8 cellular contexts compared by ENCODE assay signal in the genomic region with DNA sequence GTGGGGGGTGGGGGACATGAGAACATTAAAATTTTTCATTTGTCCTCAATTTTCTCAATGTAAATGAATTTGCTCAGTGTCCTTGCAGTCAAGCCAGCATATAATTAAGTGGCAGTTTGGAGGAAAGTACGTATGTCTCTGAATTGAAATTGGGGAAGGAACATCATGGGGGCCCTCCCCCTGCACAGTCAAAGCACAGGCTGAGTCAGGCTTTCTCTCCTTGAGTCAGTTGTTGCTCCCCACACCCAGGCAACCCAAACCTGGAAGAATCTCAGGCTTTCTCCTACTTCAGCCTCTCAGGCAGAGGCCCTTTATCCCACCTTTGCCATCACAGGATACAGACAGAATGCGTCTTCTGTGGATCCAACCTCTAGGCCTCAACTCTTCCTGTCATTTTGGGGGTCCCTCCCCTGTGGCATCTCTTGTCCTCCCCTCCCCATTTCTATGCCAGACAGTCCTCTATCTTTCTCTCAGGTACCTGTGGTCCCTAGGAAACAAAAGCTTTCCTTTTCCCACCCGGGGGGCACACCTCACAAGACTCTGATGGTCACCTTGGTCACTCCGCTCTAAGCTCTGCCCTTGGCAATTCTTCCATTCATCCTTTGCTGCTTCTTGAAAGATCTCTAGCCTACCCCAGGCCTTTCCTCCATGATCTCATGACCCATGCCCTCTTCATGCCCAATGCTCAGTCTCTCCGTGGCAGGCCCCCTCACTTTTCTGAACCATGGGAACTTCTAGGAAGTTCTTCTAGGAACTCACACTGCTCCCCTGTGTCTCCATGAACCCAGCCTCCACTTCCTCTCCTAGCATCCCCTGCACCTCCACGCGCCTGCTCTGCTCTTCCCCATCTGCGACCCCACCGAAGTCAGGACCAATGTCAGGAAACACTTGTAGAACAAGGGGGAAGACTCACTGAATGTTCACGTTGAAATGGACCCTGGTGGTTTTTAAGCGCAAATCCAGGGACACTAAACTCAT. TPM values are rescaled to one million over a fixed set of nuclear protein-coding genes. Genes with fewer than 3 reads are reported as not detected.
A peak's percentile ranks its signal among the peaks of the same experiment; 100 is the strongest.
DNase-seq lines count a peak whose midpoint lies in the region; ATAC-seq and TF ChIP-seq lines count a peak whose summit lies in the region.

No MANE protein-coding gene starts in this region.

- H3K36me3 Mint-ChIP-seq in activated T-helper 2 cell treated with anti-CD3 and anti-CD28 coated beads, Interferon-gamma antibody, Interleukin-2, Interleukin-4, amounts not matched to agents 10 μg/mL and 5 μg/mL and 100 μg/mL, durations not matched to agents 14 hours and 24 hours and 36 hours (ENCODE audit: low read depth), result peaks cover 32% of the 10 kb centered on the region

- no peak for TF ChIP-seq CTCF in upper lobe of right lung (IDR thresholded peaks at IDR 0.05)

- no peak overlapping the region for H3K4me3 ChIP-seq in upper lobe of right lung

- ATAC-seq in HG03342 (IDR thresholded peaks at IDR 0.05; ENCODE audit: unreplicated experiment), result peak; percentile 68
- peak; percentile 73 for ATAC-seq in upper lobe of right lung

- peaks cover 28% of the 10 kb centered on the region for H3K4me1 Mint-ChIP-seq in activated T-helper 2 cell treated with anti-CD3 and anti-CD28 coated beads, Interferon-gamma antibody, Interleukin-2, Interleukin-4, amounts not matched to agents 10 μg/mL and 5 μg/mL and 100 μg/mL, durations not matched to agents 14 hours and 24 hours and 36 hours (ENCODE audit: low read depth)

- H3K27ac Mint-ChIP-seq in activated T-helper 2 cell treated with anti-CD3 and anti-CD28 coated beads, Interferon-gamma antibody, Interleukin-2, Interleukin-4, amounts not matched to agents 10 μg/mL and 5 μg/mL and 100 μg/mL, durations not matched to agents 14 hours and 24 hours and 36 hours, result peak overlapping the region; percentile 38

- H3K27ac ChIP-seq in upper lobe of right lung, result no peak overlapping the region

- no peaks in the 10 kb centered on the region for H3K9me3 ChIP-seq in upper lobe of right lung

- no peaks in the 10 kb centered on the region for H3K27me3 Mint-ChIP-seq in activated T-helper 2 cell treated with anti-CD3 and anti-CD28 coated beads, Interferon-gamma antibody, Interleukin-2, Interleukin-4, amounts not matched to agents 10 μg/mL and 5 μg/mL and 100 μg/mL, durations not matched to agents 14 hours and 24 hours and 36 hours (ENCODE audit: low read depth)

- intact Hi-C loops in activated T-helper 2 cell treated with anti-CD3 and anti-CD28 coated beads, Interferon-gamma antibody, Interleukin-2, Interleukin-4, amounts not matched to agents 10 μg/mL and 5 μg/mL and 100 μg/mL, durations not matched to agents 14 hours and 24 hours and 36 hours (cut with micrococcal nuclease), result loop anchor here (2.0 kb wide), 1 partner anchor 41 kb away; the partner anchor contains the start of gene CREB3L2
- intact Hi-C loops in upper lobe of right lung (cut with DNase I), result no loop called here

- H3K4me1 ChIP-seq in upper lobe of right lung, result peaks cover 15% of the 10 kb centered on the region

- no peaks in the 10 kb centered on the region for H3K36me3 ChIP-seq in upper lobe of right lung

- no peaks in the 10 kb centered on the region for H3K27me3 ChIP-seq in upper lobe of right lung

- H3K4me3 Mint-ChIP-seq in activated T-helper 2 cell treated with anti-CD3 and anti-CD28 coated beads, Interferon-gamma antibody, Interleukin-2, Interleukin-4, amounts not matched to agents 10 μg/mL and 5 μg/mL and 100 μg/mL, durations not matched to agents 14 hours and 24 hours and 36 hours (ENCODE audit: low read depth), result no peak overlapping the region

- H3K9me3 Mint-ChIP-seq in activated T-helper 2 cell treated with anti-CD3 and anti-CD28 coated beads, Interferon-gamma antibody, Interleukin-2, Interleukin-4, amounts not matched to agents 10 μg/mL and 5 μg/mL and 100 μg/mL, durations not matched to agents 14 hours and 24 hours and 36 hours, result no peaks in the 10 kb centered on the region

- DNase-seq in stimulated activated CD4-positive, alpha-beta T cell treated with anti-CD3 and anti-CD28 coated beads, Interleukin-15, amount 100 ng/mL, for 48 hours (ENCODE audit: low read depth in 2 of 2), result peak; percentile 19 to 30
- DNase-seq in stimulated activated CD4-positive, alpha-beta T cell treated with anti-CD3 and anti-CD28 coated beads, Interleukin-4, amount 100 ng/mL, for 1 hour, result no peak
- DNase-seq in activated T-helper 2 cell treated with anti-CD3 and anti-CD28 coated beads, Interferon-gamma antibody, Interleukin-2, Interleukin-4, amounts not matched to agents 10 μg/mL and 5 μg/mL and 100 μg/mL, durations not matched to agents 14 hours and 24 hours and 36 hours (ENCODE audit: low spot score), result no peak
- DNase-seq in upper lobe of right lung (no peak), NCI-H446 treated with DMSO at 0.1 percent for 48 hours (lab: John Stamatoyannopoulos, UW) (no peak), cerebellum (ENCODE audit: low spot score) (no peak), NCI-H1092 (lab: John Stamatoyannopoulos, UW) (no peak)

RNA-seq across cellular contexts. Expression of gene CREB3L2, which starts 40.4 kb away (rescaled TPM):
- 58.6 and 65.6 TPM in 2 replicates for total RNA-seq in activated T-helper 2 cell treated with anti-CD3 and anti-CD28 coated beads, Interferon-gamma antibody, Interleukin-2, Interleukin-4, amounts not matched to agents 10 μg/mL and 5 μg/mL and 100 μg/mL, durations not matched to agents 14 hours and 24 hours and 36 hours
- 61.8 TPM for total RNA-seq in upper lobe of right lung
- 6.6 TPM for total RNA-seq in cerebellum

Comparison
In these comparisons a context has a peak if more than half of its experiments do, and no peak if none do; other contexts are left out.
1. DNase-seq: peak in stimulated activated CD4-positive, alpha-beta T cell treated with anti-CD3 and anti-CD28 coated beads, Interleukin-15, amount 100 ng/mL, for 48 hours (2 of 2); none in stimulated activated CD4-positive, alpha-beta T cell treated with anti-CD3 and anti-CD28 coated beads, Interleukin-4, amount 100 ng/mL, for 1 hour (single experiment), activated T-helper 2 cell treated with anti-CD3 and anti-CD28 coated beads, Interferon-gamma antibody, Interleukin-2, Interleukin-4, amounts not matched to agents 10 μg/mL and 5 μg/mL and 100 μg/mL, durations not matched to agents 14 hours and 24 hours and 36 hours (single experiment), upper lobe of right lung (single experiment), NCI-H446 treated with DMSO at 0.1 percent for 48 hours (single experiment), cerebellum (single experiment) and NCI-H1092 (single experiment).